11 cellular contexts compared by ENCODE assay signal in the genomic region with DNA sequence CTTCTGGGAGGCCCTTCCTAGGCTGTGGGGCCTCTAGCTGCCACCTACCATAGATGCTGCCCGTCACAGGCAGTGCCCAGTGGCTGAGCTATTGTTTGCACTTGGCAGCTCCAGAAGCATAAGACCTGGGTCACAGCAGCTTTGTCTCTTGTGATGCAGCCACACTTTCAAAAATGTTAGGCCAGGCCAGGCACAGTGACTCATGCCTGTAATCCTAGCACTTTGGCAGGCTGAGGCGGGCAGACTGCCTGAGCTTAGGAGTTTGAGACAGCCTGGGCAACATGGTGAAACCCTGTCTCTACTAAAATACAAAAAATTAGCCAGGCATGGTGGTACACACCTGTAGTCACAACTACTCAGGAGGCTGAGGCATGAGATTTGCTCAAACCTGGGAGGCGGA. TPM values are rescaled to one million over a fixed set of nuclear protein-coding genes. Genes with fewer than 3 reads are reported as not detected.
A peak's percentile ranks its signal among the peaks of the same experiment; 100 is the strongest.
DNase-seq lines count a peak whose midpoint lies in the region; TF ChIP-seq lines count a peak whose summit lies in the region.
"Had no signal": no experiment of that assay in that cellular context is flagged by ENCODE, and none has a peak within 500 bp of the region (broad histone marks: within the 10 kb centered on the region; RNA-seq: fewer than 3 reads in every experiment).

No MANE protein-coding gene starts in this region.

- H3K4me3 ChIP-seq in lower leg skin (ENCODE audit: low read depth, poor library complexity, severe bottlenecking) = no peak overlapping the region
- H3K4me3 ChIP-seq: cardiac muscle cell had no signal

- WGBS in lower leg skin, 2 donors = 40 to 64% methylated on average over 3 of the region's 3 CpGs

- H3K4me1 Mint-ChIP-seq in chondrocyte (ENCODE audit: low read depth) = peaks cover 15% of the 10 kb centered on the region
- H3K4me1 Mint-ChIP-seq in osteocyte (ENCODE audit: unreplicated experiment) = peaks cover 10% of the 10 kb centered on the region

- H3K27me3 Mint-ChIP-seq in chondrocyte (ENCODE audit: low read depth) = peaks cover 23% of the 10 kb centered on the region
- peaks cover 16% of the 10 kb centered on the region for H3K27me3 Mint-ChIP-seq in osteocyte (ENCODE audit: unreplicated experiment)

- no peak for TF ChIP-seq CTCF in chondrocyte (IDR thresholded peaks at IDR 0.05)
- TF ChIP-seq CTCF in osteocyte (IDR thresholded peaks at IDR 0.05) = no peak
- TF ChIP-seq CTCF in lower leg skin (IDR thresholded peaks at IDR 0.05) = no peak

- intact Hi-C loops in lower leg skin (cut with DNase I; ENCODE audit: low total_unique reads) = loop anchor here (10.0 kb wide), 1 partner anchor 93 kb away; no protein-coding TSS in a partner anchor

- peak; percentile 30 for DNase-seq in Caki2 (ENCODE audit: low read depth)
- DNase-seq in MV-4-11 (lab: John Stamatoyannopoulos, UW) = peak; percentile 53
- DNase-seq in chondrocyte (ENCODE audit: low spot score) = no peak
- no peak for DNase-seq in osteocyte (ENCODE audit: extremely low spot score, unreplicated experiment)
- no peak for DNase-seq in activated CD8-positive, alpha-beta memory T cell treated with anti-CD3 and anti-CD28 coated beads, Interleukin-2, amount 50 U/mL, for 4 hours
- no peak for DNase-seq in ecto neural progenitor cell (ENCODE audit: low spot score)
- no peak for DNase-seq in SIG-M5 treated with dmso at 0.1 percent for 504 hours (lab: John Stamatoyannopoulos, UW; ENCODE audit: unreplicated experiment)
- no peak for DNase-seq in lower leg skin (ENCODE audit: low spot score in 2 of 2)
- DNase-seq: NCI-H2029 had no signal

- in situ Hi-C loops in Caki2 (cut with HindIII; ENCODE audit: low pct_unique_long_range_greater_than_20kb, low sequenced_read_pairs) = no loop called here

- no peak for TF ChIP-seq POLR2A in lower leg skin (IDR thresholded peaks at IDR 0.05)

- H3K27ac Mint-ChIP-seq in chondrocyte (ENCODE audit: unreplicated experiment) = peak overlapping the region; percentile 75
- H3K27ac Mint-ChIP-seq in osteocyte (ENCODE audit: unreplicated experiment) = peak overlapping the region; percentile 60
- H3K27ac Mint-ChIP-seq: progenitor cell of endocrine pancreas had no signal

- H3K9me3 Mint-ChIP-seq in chondrocyte (ENCODE audit: low read depth) (no peaks in the 10 kb centered on the region), osteocyte (ENCODE audit: unreplicated experiment) (no peaks in the 10 kb centered on the region)

- H3K4me3 Mint-ChIP-seq in chondrocyte (ENCODE audit: unreplicated experiment) = no peak overlapping the region
- no peak overlapping the region for H3K4me3 Mint-ChIP-seq in osteocyte (ENCODE audit: unreplicated experiment)

- H3K36me3 Mint-ChIP-seq in chondrocyte (ENCODE audit: low read depth) (peaks cover 1% of the 10 kb centered on the region), osteocyte (ENCODE audit: unreplicated experiment) (no peaks in the 10 kb centered on the region)

RNA-seq across cellular contexts. Expression of a gene that starts 9.5 kb away (rescaled TPM):
- total RNA-seq in Caki2 (2014; rRNA removed; shearing (Covaris generic); ENCODE audit: low replicate concordance) = 35.4 and 44.5 TPM in 2 replicates
- 18.9 to 43.4 TPM (median 19.8 TPM) in 3 replicates for total RNA-seq in chondrocyte
- 43.0 and 49.0 TPM in 2 replicates for total RNA-seq in osteocyte
- 1 to 10 TPM; 2.2 to 6.1 (median 2.7) TPM for total RNA-seq in lower leg skin

RNA-seq across cellular contexts. Expression of a gene that starts 21.3 kb away (rescaled TPM):
- 46.5 and 48.4 TPM in 2 replicates for total RNA-seq in Caki2 (2014; rRNA removed; shearing (Covaris generic); ENCODE audit: low replicate concordance)
- 92.4 to 101 TPM (median 96.9 TPM) in 3 replicates for total RNA-seq in chondrocyte
- 78.3 and 81.0 TPM in 2 replicates for total RNA-seq in osteocyte
- 100 to 1,000 TPM in 1 of 4 donors, 10 to 100 TPM in 3; 55.5 to 127 (median 79.6) TPM for total RNA-seq in lower leg skin

RNA-seq across cellular contexts. Expression of a gene that starts 21.4 kb away (rescaled TPM):
- 0.51 and 5.3 TPM in 2 replicates for total RNA-seq in Caki2 (2014; rRNA removed; shearing (Covaris generic); ENCODE audit: low replicate concordance)
- total RNA-seq in chondrocyte = 1.4 to 1.8 TPM (median 1.7 TPM) in 3 replicates
- 1.9 and 2.1 TPM in 2 replicates for total RNA-seq in osteocyte
- total RNA-seq in lower leg skin = 1 to 10 TPM; 1.5 to 9.0 (median 3.5) TPM

RNA-seq across cellular contexts. Expression of a gene that starts 52.7 kb away (rescaled TPM):
- total RNA-seq in Caki2 (2014; rRNA removed; shearing (Covaris generic); ENCODE audit: low replicate concordance) = 35.5 and 37.2 TPM in 2 replicates
- total RNA-seq in chondrocyte (58.9 to 80.7 TPM (median 79.4 TPM) in 3 replicates), osteocyte (69.9 and 72.1 TPM in 2 replicates), lower leg skin (10 to 100 TPM; 58.9 to 81.4 (median 71.2) TPM)

Comparison
In these comparisons a context has a peak if more than half of its experiments do, and no peak if none do; other contexts are left out.
1. DNase-seq: peak in Caki2 (single experiment) and MV-4-11 (single experiment); none in chondrocyte (single experiment), osteocyte (single experiment), activated CD8-positive, alpha-beta memory T cell treated with anti-CD3 and anti-CD28 coated beads, Interleukin-2, amount 50 U/mL, for 4 hours (single experiment), ecto neural progenitor cell (single experiment), SIG-M5 treated with dmso at 0.1 percent for 504 hours (single experiment) and lower leg skin (0 of 2).